Comparison of ENCODE assay signal across 13 cellular contexts in genomic region chr2:42342795-42343241, GRCh38. TPM values are rescaled to one million over a fixed set of nuclear protein-coding genes. Genes with fewer than 3 reads are reported as not detected.
DNase-seq lines count a peak whose midpoint lies in the region; ATAC-seq, FAIRE-seq and TF ChIP-seq lines count a peak whose summit lies in the region.
"Had no signal": no experiment of that assay in that cellular context is flagged by ENCODE, and none has a peak within 500 bp of the region (broad histone marks: within the 10 kb centered on the region; RNA-seq: fewer than 3 reads in every experiment).

No MANE protein-coding gene starts in this region.

- peaks cover 3% of the 10 kb centered on the region; the same call in 1 of the 2 replicates for H3F3A ChIP-seq in GM23338 (replicated peaks; ENCODE audit: low read depth)

- H3K4me3 ChIP-seq in GM23338 (no peak overlapping the region), SJSA1 (no peak overlapping the region), kidney (ENCODE audit: low read length in 2 of 2) (no peak overlapping the region)

- DNase-seq in GM23338 (ENCODE audit: low spot score) (no peak), SJSA1 (ENCODE audit: low read depth in 1 of 2, low spot score in 2 of 2) (no peak), kidney (no peak), cerebellar nuclear complex (lab: John Stamatoyannopoulos, UW) (no peak), NCI-H1694 treated with DMSO at 0.1 percent for 48 hours (lab: John Stamatoyannopoulos, UW) (no peak), NCI-H1417 treated with DMSO at 0.1 percent for 48 hours (lab: John Stamatoyannopoulos, UW) (no peak)
- no peak for DNase-seq in stimulated activated effector memory CD8-positive, alpha-beta T cell treated with anti-CD3 and anti-CD28 coated beads, Interleukin-12 subunit alpha, Interleukin-12 subunit beta, amount 100 ng/mL, for 72 hours (ENCODE audit: low spot score in 2 of 2)
- DNase-seq: activated CD8-positive, alpha-beta memory T cell treated with anti-CD3 and anti-CD28 coated beads, Interleukin-2, amount 50 U/mL, for 4 hours; DMS 273 treated with DMSO at 0.1 percent for 48 hours; naive B cell; NCI-H2227 treated with DMSO at 0.1 percent for 48 hours had no signal

- no peak overlapping the region for H3K4me3 Mint-ChIP-seq in GM23338
- H3K4me3 Mint-ChIP-seq in stimulated activated effector memory CD8-positive, alpha-beta T cell treated with anti-CD3 and anti-CD28 coated beads, Interleukin-12 subunit alpha, Interleukin-12 subunit beta, amount 100 ng/mL, for 72 hours: no peak overlapping the region
- H3K4me3 Mint-ChIP-seq: dendritic cell treated with granulocyte-macrophage colony-stimulating factor and Interleukin-4, amounts not matched to agents 40 ng/mL and 50 ng/mL, for 4 days had no signal

- H4K20me1 ChIP-seq in GM23338 (replicated peaks; ENCODE audit: insufficient read depth): peaks cover 13% of the 10 kb centered on the region

- H3K4me1 Mint-ChIP-seq in GM23338: peaks cover 18% of the 10 kb centered on the region
- peaks cover 43% of the 10 kb centered on the region for H3K4me1 Mint-ChIP-seq in stimulated activated effector memory CD8-positive, alpha-beta T cell treated with anti-CD3 and anti-CD28 coated beads, Interleukin-12 subunit alpha, Interleukin-12 subunit beta, amount 100 ng/mL, for 72 hours

- H3K36me3 ChIP-seq in GM23338 (ENCODE audit: insufficient read depth) (no peaks in the 10 kb centered on the region; the same call in 1 of the 2 replicates), SJSA1 (peaks cover 48% of the 10 kb centered on the region), kidney (ENCODE audit: control insufficient read depth in 1 of 2, insufficient read depth in 2 of 2, low read length in 2 of 2) (peaks cover 0 to 6% of the 10 kb centered on the region in 2 donors)

- H3K27me3 ChIP-seq in GM23338 (ENCODE audit: insufficient read depth) (no peaks in the 10 kb centered on the region), SJSA1 (replicated peaks) (no peaks in the 10 kb centered on the region)

- intact Hi-C loops in kidney (cut with DNase I): no loop called here

- TF ChIP-seq CTCF in GM23338 (conservative IDR thresholded peaks at IDR 0.05; ENCODE audit: low read depth in 2 of 2) (no peak), kidney (IDR thresholded peaks at IDR 0.05; ENCODE audit: borderline replicate concordance, extremely low read depth, insufficient read depth) (no peak)

- peaks cover 18% of the 10 kb centered on the region for H3K36me3 Mint-ChIP-seq in GM23338 (ENCODE audit: low read depth)
- H3K36me3 Mint-ChIP-seq in stimulated activated effector memory CD8-positive, alpha-beta T cell treated with anti-CD3 and anti-CD28 coated beads, Interleukin-12 subunit alpha, Interleukin-12 subunit beta, amount 100 ng/mL, for 72 hours: peaks cover 66% of the 10 kb centered on the region

- no peaks in the 10 kb centered on the region for H3K9me3 Mint-ChIP-seq in GM23338
- H3K9me3 Mint-ChIP-seq in stimulated activated effector memory CD8-positive, alpha-beta T cell treated with anti-CD3 and anti-CD28 coated beads, Interleukin-12 subunit alpha, Interleukin-12 subunit beta, amount 100 ng/mL, for 72 hours: no peaks in the 10 kb centered on the region
- H3K9me3 Mint-ChIP-seq: dendritic cell treated with granulocyte-macrophage colony-stimulating factor and Interleukin-4, amounts not matched to agents 40 ng/mL and 50 ng/mL, for 4 days; naive B cell had no signal

- peaks cover 21% of the 10 kb centered on the region for H3K27me3 Mint-ChIP-seq in GM23338 (ENCODE audit: insufficient read depth, low read depth, poor library complexity)
- H3K27me3 Mint-ChIP-seq: dendritic cell treated with granulocyte-macrophage colony-stimulating factor and Interleukin-4, amounts not matched to agents 40 ng/mL and 50 ng/mL, for 4 days; naive B cell had no signal

- H3K27ac ChIP-seq in GM23338 (ENCODE audit: low read depth): no peak overlapping the region
- H3K27ac ChIP-seq in SJSA1: peak overlapping the region; percentile 86
- H3K27ac ChIP-seq in kidney (ENCODE audit: low read depth in 2 of 2, low read length in 2 of 2): peak overlapping the region; percentile 49 to 78

- H3K9ac ChIP-seq in kidney (ENCODE audit: low read length in 2 of 2): peak overlapping the region in 1 of 2 donors; percentile 14

- ATAC-seq in GM23338 (no peak), GM21737 (IDR thresholded peaks at IDR 0.05; ENCODE audit: unreplicated experiment) (no peak)
- no peak for ATAC-seq in stimulated activated effector memory CD8-positive, alpha-beta T cell treated with anti-CD3 and anti-CD28 coated beads, Interleukin-12 subunit alpha, Interleukin-12 subunit beta, amount 100 ng/mL, for 72 hours

- no peaks in the 10 kb centered on the region for H3K9me2 ChIP-seq in GM23338 (ENCODE audit: insufficient read depth)

- H3K9me3 ChIP-seq in SJSA1 (replicated peaks): no peaks in the 10 kb centered on the region
- no peaks in the 10 kb centered on the region for H3K9me3 ChIP-seq in kidney (ENCODE audit: control insufficient read depth in 1 of 2, low read length in 2 of 2)

- H3K4me2 ChIP-seq in GM23338: no peak overlapping the region

- peaks cover 50% of the 10 kb centered on the region for H3K79me2 ChIP-seq in GM23338 (replicated peaks; ENCODE audit: insufficient read depth)

- H2AFZ ChIP-seq in GM23338: no peak overlapping the region

- H3K27ac Mint-ChIP-seq in GM23338: peak overlapping the region; percentile 78
- peak overlapping the region; percentile 96 for H3K27ac Mint-ChIP-seq in stimulated activated effector memory CD8-positive, alpha-beta T cell treated with anti-CD3 and anti-CD28 coated beads, Interleukin-12 subunit alpha, Interleukin-12 subunit beta, amount 100 ng/mL, for 72 hours
- H3K27ac Mint-ChIP-seq: dendritic cell treated with granulocyte-macrophage colony-stimulating factor and Interleukin-4, amounts not matched to agents 40 ng/mL and 50 ng/mL, for 4 days had no signal

- no peak for FAIRE-seq in kidney (lab: Jason Lieb, UNC)

- H3K4me1 ChIP-seq in GM23338 (ENCODE audit: insufficient read depth): no peaks in the 10 kb centered on the region; the same call in 1 of the 2 replicates
- H3K4me1 ChIP-seq in SJSA1 (replicated peaks): peaks cover 17% of the 10 kb centered on the region
- peaks cover 14 to 26% of the 10 kb centered on the region in 2 donors for H3K4me1 ChIP-seq in kidney (ENCODE audit: control insufficient read depth in 1 of 2, insufficient read depth in 1 of 2, low read depth in 1 of 2, low read length in 2 of 2)

TF ChIP-seq in GM23338, 12 proteins besides CTCF, POLR2A, EP300 and RAD21 (continues in another document):
- TF ChIP-seq REST (IDR thresholded peaks at IDR 0.05; ENCODE audit: unreplicated experiment) (no peak), ZNF331 (CRISPR knock-in tag; IDR thresholded peaks at IDR 0.05; ENCODE audit: low read depth) (no peak)

RNA-seq across cellular contexts. Expression of gene COX7A2L, which starts 18.2 kb away (rescaled TPM):
- 149 and 158 TPM in 2 replicates for total RNA-seq in GM23338 (2014; rRNA removed; shearing (Covaris generic))
- polyA plus RNA-seq in GM23338 (2016; fragmentation: Nextera tagmentation; extraction: Ambion mirVana) (112 and 118 TPM in 2 replicates), kidney (ENCODE audit: insufficient read depth, low read depth, low replicate concordance) (321 TPM)
- total RNA-seq in SJSA1 (2014; rRNA removed; shearing (Covaris generic)): 254 and 269 TPM in 2 replicates
- 90.2 TPM for total RNA-seq in kidney
